8 cellular contexts compared by ENCODE assay signal in the genomic region with DNA sequence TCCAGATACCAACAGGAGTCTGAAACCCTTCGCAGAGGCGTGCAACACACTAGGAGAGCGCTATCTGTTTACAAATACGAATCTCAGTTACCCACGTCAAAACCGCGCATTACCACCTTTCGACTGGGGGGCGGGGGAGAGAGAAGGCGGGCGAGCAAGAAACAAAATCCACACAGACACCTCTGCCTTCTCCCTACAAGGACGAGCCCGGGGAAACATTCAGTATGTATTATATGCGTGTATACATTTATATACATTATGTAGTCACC. TPM values are rescaled to one million over a fixed set of nuclear protein-coding genes. Genes with fewer than 3 reads are reported as not detected.
DNase-seq lines count a peak whose midpoint lies in the region; ATAC-seq and TF ChIP-seq lines count a peak whose summit lies in the region.

No MANE protein-coding gene starts in this region.

- BruUV-seq in mammary epithelial cell (replicated peaks; lab: Mats Ljungman, UMichigan), result no TSS peak

- intact Hi-C loops in CD4-positive, alpha-beta memory T cell (cut with micrococcal nuclease), result loop anchor here (1.0 to 5.0 kb wide), 5 partner anchors 29 to 860 kb away; a partner anchor contains a TSS
- intact Hi-C loops in mammary epithelial cell (cut with micrococcal nuclease), result loop anchor here (1.0 to 2.0 kb wide), 4 partner anchors 53 to 147 kb away; a partner anchor contains a TSS

- peak overlapping the region; percentile 92 for H3K27ac ChIP-seq in CD4-positive, alpha-beta memory T cell (ENCODE audit: low read depth, low read length)
- H3K27ac ChIP-seq in mammary epithelial cell (ENCODE audit: insufficient read depth, low read depth, low read length), result peak overlapping the region; percentile 95

- POLR2A ChIA-PET in CD4-positive, alpha-beta memory T cell (lab: Charles Lee; ENCODE audit: partially characterized antibody), result interaction anchor here (0.9 to 3.9 kb wide), 11 partner anchors 29 to 673 kb away, joined by 3 to 117 read pairs (median 7); a partner anchor contains a TSS

- peaks cover 0 to 5% of the 10 kb centered on the region in 2 donors for H3K36me3 Mint-ChIP-seq in CD4-positive, alpha-beta memory T cell

- TF ChIP-seq CTCF in mammary epithelial cell (conservative IDR thresholded peaks at IDR 0.05 in 1 of 2, IDR thresholded peaks at IDR 0.05 in 1 of 2; ENCODE audit: extremely low read depth in 1 of 2, insufficient read depth in 1 of 2, low read depth in 1 of 2, low read length in 2 of 2), result no peak

- no peaks in the 10 kb centered on the region for H3K27me3 ChIP-seq in CD4-positive, alpha-beta memory T cell (ENCODE audit: insufficient read depth, low read length)
- H3K27me3 ChIP-seq in mammary epithelial cell (ENCODE audit: insufficient read depth, low read length), result no peaks in the 10 kb centered on the region

- H3K4me2 ChIP-seq in mammary epithelial cell (ENCODE audit: insufficient read depth, low read depth, low read length), result peak overlapping the region; percentile 78

- H4K20me1 ChIP-seq in mammary epithelial cell (ENCODE audit: insufficient read depth, low read length), result no peaks in the 10 kb centered on the region

- in situ Hi-C loops in mammary epithelial cell (cut with MboI; ENCODE audit: low sequenced_read_pairs in 2 of 2), result loop anchor here in 1 of 2 donors (10.0 kb wide), 1 partner anchor 113 kb away; no protein-coding TSS in a partner anchor

- dilution Hi-C loops in mammary epithelial cell (cut with HindIII; ENCODE audit: low sequenced_read_pairs), result no loop called here

- peak; percentile 48 for ATAC-seq in GM21526 (IDR thresholded peaks at IDR 0.05; ENCODE audit: low FRiP score, unreplicated experiment)

- peak overlapping the region; percentile 68 to 95 for H3K4me3 ChIP-seq in CD4-positive, alpha-beta memory T cell (ENCODE audit: low read length in 2 of 2)
- peak overlapping the region; percentile 84 to 95 (median 89) for H3K4me3 ChIP-seq in mammary epithelial cell (replicated peaks in 1 of 3; ENCODE audit: insufficient read depth in 1 of 3, low read depth in 2 of 3, low read length in 3 of 3)

- peak; percentile 79 to 89 (median 80) for DNase-seq in CD4-positive, alpha-beta memory T cell
- peak; percentile 52 for DNase-seq in NCI-H128 (lab: John Stamatoyannopoulos, UW; ENCODE audit: unreplicated experiment)
- peak; percentile 46 for DNase-seq in UCSD-AML1 (lab: John Stamatoyannopoulos, UW; ENCODE audit: unreplicated experiment)
- peak; percentile 85 for DNase-seq in mammary epithelial cell
- peak; percentile 84 for DNase-seq in left kidney (ENCODE audit: low read depth, low spot score)
- peak; percentile 75 for DNase-seq in stimulated activated CD4-positive, alpha-beta T cell treated with anti-CD3 and anti-CD28 coated beads, Interleukin-4, amount 100 ng/mL, for 24 hours
- no peak for DNase-seq in NCI-H2196 (lab: John Stamatoyannopoulos, UW; ENCODE audit: unreplicated experiment)

- H3K4me1 Mint-ChIP-seq in CD4-positive, alpha-beta memory T cell, result peaks cover 29 to 47% (median 38%) of the 10 kb centered on the region in 4 donors

- no peak overlapping the region for H3K4me3 Mint-ChIP-seq in CD4-positive, alpha-beta memory T cell

- no peaks in the 10 kb centered on the region for H3K9me3 ChIP-seq in CD4-positive, alpha-beta memory T cell (ENCODE audit: control insufficient read depth in 1 of 2, low read length in 2 of 2)
- H3K9me3 ChIP-seq in mammary epithelial cell (replicated peaks; ENCODE audit: insufficient read depth, low read length), result no peaks in the 10 kb centered on the region

- H3K36me3 ChIP-seq in CD4-positive, alpha-beta memory T cell (ENCODE audit: insufficient read depth, low read length), result no peaks in the 10 kb centered on the region
- no peaks in the 10 kb centered on the region for H3K36me3 ChIP-seq in mammary epithelial cell (ENCODE audit: insufficient read depth, low read length)

- peak overlapping the region; percentile 96 for H3K9ac ChIP-seq in mammary epithelial cell (ENCODE audit: insufficient read depth, low read length)

- peak overlapping the region; percentile 89 for H2AFZ ChIP-seq in mammary epithelial cell (ENCODE audit: low read depth, low read length)

- no peak overlapping the region for H3K27ac Mint-ChIP-seq in CD4-positive, alpha-beta memory T cell

- 3% methylated on average over 14 of the region's 14 CpGs for WGBS in mammary epithelial cell (ENCODE audit: low coverage, missing lambda C conversion rate)

- CTCF ChIA-PET in CD4-positive, alpha-beta memory T cell (lab: Charles Lee; ENCODE audit: partially characterized antibody), result no interaction called here
- CTCF ChIA-PET in mammary epithelial cell (lab: Charles Lee; ENCODE audit: low non-redundant PET), result no interaction called here

- H3K4me1 ChIP-seq in CD4-positive, alpha-beta memory T cell (ENCODE audit: insufficient read depth, low read length), result peaks cover 41% of the 10 kb centered on the region
- peaks cover 22% of the 10 kb centered on the region for H3K4me1 ChIP-seq in mammary epithelial cell (ENCODE audit: insufficient read depth, low read length)

- no peaks in the 10 kb centered on the region for H3K9me3 Mint-ChIP-seq in CD4-positive, alpha-beta memory T cell

- H3K27me3 Mint-ChIP-seq in CD4-positive, alpha-beta memory T cell, result no peaks in the 10 kb centered on the region

- H3K79me2 ChIP-seq in mammary epithelial cell (ENCODE audit: insufficient read depth, low read length), result peaks cover 55% of the 10 kb centered on the region

RNA-seq across cellular contexts. Expression of a gene that starts 0.7 kb away (rescaled TPM):
- 100 to 1,000 TPM; 151 to 159 TPM for total RNA-seq in CD4-positive, alpha-beta memory T cell
- polyA plus RNA-seq in CD4-positive, alpha-beta memory T cell, result 10 to 100 TPM; 22.4 to 42.7 TPM
- total RNA-seq in mammary epithelial cell, result 10 to 100 TPM; 30.5 to 47.9 TPM
- polyA plus RNA-seq in mammary epithelial cell, result 28.3 TPM
- polyA minus RNA-seq in mammary epithelial cell, result 90.3 TPM

RNA-seq across cellular contexts. Expression of a gene that starts 50.0 kb away (rescaled TPM):
- total RNA-seq in CD4-positive, alpha-beta memory T cell, result 10 to 100 TPM; 26.3 to 27.5 TPM
- 10 to 100 TPM; 34.1 to 34.4 TPM for polyA plus RNA-seq in CD4-positive, alpha-beta memory T cell
- 10 to 100 TPM in 1 of 2 donors, 1 to 10 TPM in 1; 1.5 to 23.5 TPM for total RNA-seq in mammary epithelial cell
- polyA plus RNA-seq in mammary epithelial cell, result 1.9 TPM
- 0.78 TPM for polyA minus RNA-seq in mammary epithelial cell
